ENCODE assay signal across 16 cellular contexts in the genomic region with DNA sequence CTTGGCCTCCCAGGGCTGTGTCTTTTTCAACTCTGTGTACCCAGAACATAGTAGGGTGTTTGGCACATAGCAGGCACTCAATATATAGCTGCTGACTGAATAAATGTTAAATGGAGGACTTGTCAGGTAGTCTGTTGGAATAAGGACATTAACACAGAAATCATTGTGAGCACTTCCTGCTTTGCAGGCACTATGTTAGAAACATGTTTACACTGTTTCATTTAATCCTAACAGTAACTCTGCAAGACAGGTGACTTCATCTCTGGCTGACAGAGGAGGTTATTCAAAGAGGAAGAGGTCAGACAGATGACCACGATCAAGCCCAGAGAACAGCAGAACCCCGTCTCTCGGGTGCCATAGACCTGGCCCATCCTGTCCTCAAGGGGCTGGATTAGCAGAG. TPM values are rescaled to one million over a fixed set of nuclear protein-coding genes. Genes with fewer than 3 reads are reported as not detected.
DNase-seq lines count a peak whose midpoint lies in the region; FAIRE-seq and TF ChIP-seq lines count a peak whose summit lies in the region.
"Had no signal": no experiment of that assay in that cellular context is flagged by ENCODE, and none has a peak within 500 bp of the region (broad histone marks: within the 10 kb centered on the region; RNA-seq: fewer than 3 reads in every experiment).

No MANE protein-coding gene starts in this region.

- no peak overlapping the region for H2AFZ ChIP-seq in osteoblast (ENCODE audit: low read length)

- H3K27ac ChIP-seq in osteoblast (ENCODE audit: low read depth, low read length), result peak overlapping the region; percentile 93
- no peak overlapping the region for H3K27ac ChIP-seq in RWPE1

- H3K79me2 ChIP-seq in osteoblast (ENCODE audit: insufficient read depth, low read length), result no peaks in the 10 kb centered on the region

- POLR2A ChIA-PET in RWPE1 (lab: Yijun Ruan, JAX; ENCODE audit: low non-redundant PET), result no interaction called here

- no peaks in the 10 kb centered on the region for H3K9me3 ChIP-seq in osteoblast (ENCODE audit: low read depth, low read length)

- no peak overlapping the region for H3K4me2 ChIP-seq in osteoblast (ENCODE audit: insufficient read depth, low read length)

- no peak for FAIRE-seq in GM19239 (lab: Jason Lieb, UNC)
- FAIRE-seq: A204.1 had no signal

- no peak for TF ChIP-seq CTCF in NB4 (IDR thresholded peaks at IDR 0.05; ENCODE audit: low read depth, low read length)
- no peak for TF ChIP-seq CTCF in osteoblast (IDR thresholded peaks at IDR 0.05; ENCODE audit: extremely low read depth, low read depth, low read length)
- no peak for TF ChIP-seq CTCF in RWPE1 (conservative IDR thresholded peaks at IDR 0.05; ENCODE audit: low read depth)

- no peaks in the 10 kb centered on the region for H3K27me3 ChIP-seq in osteoblast (ENCODE audit: insufficient read depth, low read length)

- CTCF ChIA-PET in RWPE1 (lab: Yijun Ruan, JAX), result no interaction called here

- TF ChIP-seq POLR2A in NB4 (IDR thresholded peaks at IDR 0.05; ENCODE audit: extremely low read depth, insufficient read length), result no peak

- peaks cover 57% of the 10 kb centered on the region for H3K4me1 ChIP-seq in osteoblast (ENCODE audit: insufficient read depth, low read length)

- no peaks in the 10 kb centered on the region for H4K20me1 ChIP-seq in osteoblast (ENCODE audit: insufficient read depth, low read length)

- H3K4me3 ChIP-seq in NB4 (ENCODE audit: low read depth, low read length) (no peak overlapping the region), osteoblast (ENCODE audit: insufficient read depth, low read length) (no peak overlapping the region)

- no peaks in the 10 kb centered on the region for H3K36me3 ChIP-seq in osteoblast (ENCODE audit: insufficient read depth, low read length)

- DNase-seq in NCI-H2196 (lab: John Stamatoyannopoulos, UW; ENCODE audit: unreplicated experiment), result peak; percentile 24
- no peak for DNase-seq in NCI-H2196 treated with DMSO at 0.1 percent for 48 hours (lab: John Stamatoyannopoulos, UW; ENCODE audit: unreplicated experiment)
- DNase-seq in NB4 (ENCODE audit: low read depth), result peak; percentile 6
- no peak for DNase-seq in osteoblast (ENCODE audit: insufficient read length, low spot score, missing footprints)
- DNase-seq in GM19239 (ENCODE audit: insufficient read length, low spot score), result no peak
- no peak for DNase-seq in midbrain (lab: John Stamatoyannopoulos, UW)
- no peak for DNase-seq in RWPE1 (ENCODE audit: low spot score)
- DNase-seq in activated CD4-positive, alpha-beta T cell treated with anti-CD3 and anti-CD28 coated beads for 1 hour, result no peak
- DNase-seq: DMS79, GOT3, NCI-H187 treated with DMSO at 0.1 percent for 48 hours, NCI-H2171, NCI-H510A treated with DMSO at 0.1 percent for 48 hours, SW 1271 had no signal

RNA-seq across cellular contexts. Expression of a gene that starts 28.0 kb away (rescaled TPM):
- 6.5 and 46.7 TPM in 2 replicates for total RNA-seq in osteoblast
- total RNA-seq: G401 had no signal

Comparison
In these comparisons a context has a peak if more than half of its experiments do, and no peak if none do; other contexts are left out.
1. DNase-seq: peak in NCI-H2196 (single experiment) and NB4 (single experiment); none in NCI-H2196 treated with DMSO at 0.1 percent for 48 hours (single experiment), osteoblast (single experiment), GM19239 (single experiment), midbrain (single experiment), RWPE1 (single experiment) and activated CD4-positive, alpha-beta T cell treated with anti-CD3 and anti-CD28 coated beads for 1 hour (single experiment).